1 cellular context compared by ENCODE assay signal in genomic region chr3:131795382-131796085, GRCh38.
TF ChIP-seq lines count a peak whose summit lies in the region.

No MANE protein-coding gene starts in this region.

TF ChIP-seq in HEK293, 187 proteins besides CTCF, POLR2A, EP300 and RAD21 (continued from another document):
- TF ChIP-seq KLF17 (tag by site-specific recombination; IDR thresholded peaks at IDR 0.05) = peak; percentile 99
- 0 out of 2 replicates have a peak, but pooled peaks have one; percentile 20 for TF ChIP-seq ZNF24 (tag by site-specific recombination; IDR thresholded peaks at IDR 0.05)
- peak; percentile 77 for TF ChIP-seq ZXDB (tag by site-specific recombination; IDR thresholded peaks at IDR 0.05)
- peak; percentile 38; the same call in 1 of the 2 replicates for TF ChIP-seq ZBTB21 (tag by site-specific recombination; IDR thresholded peaks at IDR 0.05)
- TF ChIP-seq KLF16 (tag by site-specific recombination; IDR thresholded peaks at IDR 0.05) = peak; percentile 64; the same call in 1 of the 2 replicates
- peak; percentile 73 for TF ChIP-seq KLF7 (tag by site-specific recombination; IDR thresholded peaks at IDR 0.05; ENCODE audit: borderline replicate concordance)
- peak; percentile 91 for TF ChIP-seq FEZF1 (tag by site-specific recombination; IDR thresholded peaks at IDR 0.05)
- TF ChIP-seq HIC1 (tag by site-specific recombination; IDR thresholded peaks at IDR 0.05) = 0 out of 2 replicates have a peak, but pooled peaks have one; percentile 43
